In the genomic region with DNA sequence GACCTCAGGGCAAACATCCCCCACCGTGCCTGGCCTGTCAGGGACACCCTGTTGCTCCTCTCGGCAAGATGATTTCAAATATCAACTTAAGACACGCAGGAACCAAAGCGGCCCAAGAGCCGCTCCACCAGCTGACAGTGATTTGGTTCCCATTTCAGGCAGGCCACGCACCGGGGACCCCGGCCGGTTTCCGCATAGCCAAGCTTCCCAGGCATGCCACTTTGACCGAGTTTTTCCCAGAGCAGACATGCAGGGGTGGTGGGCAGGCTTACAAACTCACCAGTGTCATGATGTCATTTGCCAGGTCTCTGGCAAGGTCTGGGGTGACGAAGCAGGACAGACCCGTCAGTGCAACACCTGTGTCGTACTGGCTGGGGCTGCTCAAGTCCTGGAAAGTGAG, we compare ENCODE assay signal across 20 cellular contexts.
"Had no signal": no experiment of that assay in that cellular context is flagged by ENCODE, and none has a peak within 500 bp of the region (broad histone marks: within the 10 kb centered on the region; RNA-seq: fewer than 3 reads in every experiment).

No MANE protein-coding gene starts in this region.

- H3K9me3 ChIP-seq: lower lobe of right lung, psoas muscle, testis, tibial nerve had no signal

- DNase-seq: caudate nucleus; effector CD4-positive, alpha-beta T cell; endodermal cell; foreskin melanocyte; hippocampal formation; kidney glomerular epithelial cell; midbrain; occipital lobe; psoas muscle; retina; stimulated activated CD4-positive, alpha-beta T cell treated with anti-CD3 and anti-CD28 coated beads, Interleukin-2, amount 100 ng/mL, for 48 hours had no signal

- H3K27me3 Mint-ChIP-seq: memory B cell; natural killer cell treated with Interleukin-12 subunit alpha and Interleukin-12 subunit beta and Interleukin-15 and Interleukin-18, amount 100 ng/mL, for 72 hours; stimulated activated naive CD8-positive, alpha-beta T cell treated with anti-CD3 and anti-CD28 coated beads, Interleukin-15, Interleukin-2, amounts not matched to agents 100 ng/mL and 50 ng/mL, for 24 hours had no signal

- H3K36me3 Mint-ChIP-seq: natural killer cell treated with Interleukin-12 subunit alpha and Interleukin-12 subunit beta and Interleukin-15 and Interleukin-18, amount 100 ng/mL, for 72 hours had no signal

- H3K4me3 ChIP-seq: coronary artery, lower lobe of right lung, psoas muscle, smooth muscle cell, testis, tibial nerve had no signal

- H3K27ac Mint-ChIP-seq: endodermal cell; memory B cell; natural killer cell treated with Interleukin-12 subunit alpha and Interleukin-12 subunit beta and Interleukin-15 and Interleukin-18, amount 100 ng/mL, for 72 hours; stimulated activated naive CD8-positive, alpha-beta T cell treated with anti-CD3 and anti-CD28 coated beads, Interleukin-15, Interleukin-2, amounts not matched to agents 100 ng/mL and 50 ng/mL, for 24 hours had no signal

- H3K4me1 Mint-ChIP-seq: endodermal cell, memory B cell had no signal

- H3K9me3 Mint-ChIP-seq: endodermal cell; memory B cell; natural killer cell treated with Interleukin-12 subunit alpha and Interleukin-12 subunit beta and Interleukin-15 and Interleukin-18, amount 100 ng/mL, for 72 hours; stimulated activated naive CD8-positive, alpha-beta T cell treated with anti-CD3 and anti-CD28 coated beads, Interleukin-15, Interleukin-2, amounts not matched to agents 100 ng/mL and 50 ng/mL, for 24 hours had no signal

- ATAC-seq: lower lobe of right lung; natural killer cell treated with Interleukin-12 subunit alpha and Interleukin-12 subunit beta and Interleukin-15 and Interleukin-18, amount 100 ng/mL, for 72 hours had no signal

- H3K27me3 ChIP-seq: testis, tibial nerve had no signal

- H3K27ac ChIP-seq: coronary artery, lower lobe of right lung, parathyroid adenoma, psoas muscle, testis had no signal

- H3K4me1 ChIP-seq: lower lobe of right lung, parathyroid adenoma, psoas muscle had no signal

- H3K4me3 Mint-ChIP-seq: endodermal cell; memory B cell; natural killer cell treated with Interleukin-12 subunit alpha and Interleukin-12 subunit beta and Interleukin-15 and Interleukin-18, amount 100 ng/mL, for 72 hours; stimulated activated naive CD8-positive, alpha-beta T cell treated with anti-CD3 and anti-CD28 coated beads, Interleukin-15, Interleukin-2, amounts not matched to agents 100 ng/mL and 50 ng/mL, for 24 hours had no signal
